Comparison of ENCODE assay signal across 8 cellular contexts in the genomic region with DNA sequence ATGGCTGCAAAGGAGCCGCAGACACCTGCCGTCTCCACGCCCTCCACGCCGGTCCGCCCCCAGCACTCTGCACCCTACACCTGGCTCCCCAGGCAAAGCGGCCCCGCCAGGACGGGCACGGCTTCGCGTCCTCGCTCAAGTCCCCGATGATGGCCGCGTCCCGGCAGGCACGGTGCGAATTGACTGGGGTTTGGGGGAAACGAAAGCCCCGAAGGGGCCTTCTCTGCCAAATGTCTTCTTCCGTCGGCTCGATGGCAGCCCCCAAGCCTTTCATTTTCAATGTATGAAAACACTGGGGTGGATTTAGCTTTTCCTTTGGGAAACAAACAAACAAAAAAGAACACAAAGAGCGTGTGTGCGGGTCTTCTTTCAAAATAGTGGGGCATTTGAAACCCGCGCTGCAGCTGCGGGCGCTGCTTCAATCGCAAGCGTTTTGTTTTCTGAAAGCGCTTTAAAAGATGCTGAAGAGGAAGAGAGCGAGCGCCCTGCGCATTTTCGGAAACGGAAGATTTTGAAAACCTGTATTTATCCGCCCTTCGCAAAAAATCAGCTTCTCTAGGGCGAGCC.
DNase-seq lines count a peak whose midpoint lies in the region; ATAC-seq and TF ChIP-seq lines count a peak whose summit lies in the region.

No MANE protein-coding gene starts in this region.

- H3K4me1 ChIP-seq in Caco-2: no peaks in the 10 kb centered on the region

- no peaks in the 10 kb centered on the region for H3K36me3 Mint-ChIP-seq in Caco-2 (ENCODE audit: insufficient read depth, unreplicated experiment)

- no peaks in the 10 kb centered on the region for H3K9me3 Mint-ChIP-seq in Caco-2 (ENCODE audit: unreplicated experiment)

- H3K9me3 ChIP-seq in Caco-2: no peaks in the 10 kb centered on the region

- H3K4me1 Mint-ChIP-seq in Caco-2 (ENCODE audit: low read depth, unreplicated experiment): peaks cover 7% of the 10 kb centered on the region

- DNase-seq in Caco-2: peak in 1 of 2 experiments; percentile 1
- peak; percentile 31 for DNase-seq in NCI-H1417 treated with DMSO at 0.1 percent for 48 hours (lab: John Stamatoyannopoulos, UW)
- DNase-seq in astrocyte of the hippocampus (ENCODE audit: low read depth, low spot score): peak; percentile 41
- DNase-seq in iris pigment epithelial cell (ENCODE audit: low read depth): peak; percentile 10
- peak; percentile 35 for DNase-seq in stimulated activated CD8-positive, alpha-beta memory T cell treated with anti-CD3 and anti-CD28 coated beads, Interleukin-4, amount 100 ng/mL, for 48 hours
- DNase-seq in SKM-1 (lab: John Stamatoyannopoulos, UW; ENCODE audit: unreplicated experiment): no peak

- no peaks in the 10 kb centered on the region for H3K36me3 ChIP-seq in Caco-2 (ENCODE audit: control insufficient read depth, insufficient read depth, low read length)

- peaks cover 26% of the 10 kb centered on the region for H3K27me3 Mint-ChIP-seq in Caco-2 (ENCODE audit: insufficient read depth, unreplicated experiment)

- ATAC-seq in HG02642 (IDR thresholded peaks at IDR 0.05; ENCODE audit: poor library complexity, unreplicated experiment) (no peak), HG02798 (IDR thresholded peaks at IDR 0.05; ENCODE audit: poor library complexity, unreplicated experiment) (no peak)

- CTCF ChIA-PET in Caco-2 (lab: Charles Lee): no interaction called here

- no peak for TF ChIP-seq CTCF in Caco-2 (IDR thresholded peaks at IDR 0.05; ENCODE audit: insufficient read depth in 1 of 2, low read depth in 1 of 2, low read length in 1 of 2, severe bottlenecking in 1 of 2, unreplicated experiment in 1 of 2)

- intact Hi-C loops in Caco-2 (cut with micrococcal nuclease; ENCODE audit: unreplicated experiment): no loop called here

- no peaks in the 10 kb centered on the region for H3K27me3 ChIP-seq in Caco-2 (replicated peaks; ENCODE audit: control insufficient read depth, insufficient read depth, low read length)

- no peak overlapping the region for H3K4me3 ChIP-seq in Caco-2 (ENCODE audit: low read depth, low read length)

- no peak overlapping the region for H3K27ac Mint-ChIP-seq in Caco-2 (ENCODE audit: unreplicated experiment)

- POLR2A ChIA-PET in Caco-2 (lab: Charles Lee): no interaction called here

- peak overlapping the region; percentile 57 for H3K4me3 Mint-ChIP-seq in Caco-2 (ENCODE audit: unreplicated experiment)

- BruUV-seq in Caco-2 (replicated peaks; lab: Mats Ljungman, UMichigan): no TSS peak
